ENCODE assay signal across 11 cellular contexts in the genomic region with DNA sequence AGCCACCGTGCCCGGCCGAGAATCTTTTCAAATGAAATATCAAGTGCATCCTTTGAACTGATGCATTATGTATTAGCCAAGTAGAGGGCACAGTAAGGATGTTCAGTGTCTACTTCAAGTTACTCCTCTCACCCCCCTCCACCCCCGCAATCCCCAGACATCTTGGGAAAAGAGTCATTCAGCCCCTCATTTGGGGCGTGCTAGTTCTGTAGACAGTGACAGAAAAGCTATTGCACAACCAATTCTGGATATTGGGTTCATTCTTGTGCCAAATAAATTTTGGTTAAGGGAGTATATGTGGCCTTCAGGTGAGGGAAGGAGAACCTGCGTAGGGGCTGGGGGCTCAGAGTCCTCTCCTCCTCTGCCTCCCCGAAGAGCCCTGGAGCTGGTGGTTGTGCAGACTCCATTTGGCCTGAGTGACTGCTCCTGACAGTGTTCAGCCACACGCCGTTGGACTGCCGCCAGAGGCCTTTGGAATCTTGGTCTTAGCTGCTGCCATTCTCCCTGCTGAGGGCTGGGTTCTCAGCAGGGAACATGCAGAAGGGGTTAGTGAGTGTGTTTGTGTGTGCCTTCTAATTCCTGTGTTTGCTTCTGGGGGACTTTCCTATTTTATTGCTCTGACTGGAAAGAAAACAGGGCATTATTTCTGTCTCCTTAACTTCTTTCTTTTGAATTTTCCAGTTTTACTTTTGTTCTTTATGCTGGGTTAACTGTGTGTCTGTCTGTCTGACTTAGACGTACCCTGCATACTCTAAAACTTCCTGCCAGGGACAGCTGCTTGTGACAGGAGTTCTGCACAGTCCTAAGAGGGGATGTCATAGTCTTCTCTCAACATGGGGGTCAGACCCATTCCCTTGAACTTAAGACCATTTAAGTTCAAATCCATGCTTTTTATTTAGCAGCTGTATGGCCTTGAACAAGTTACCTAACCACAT. TPM values are rescaled to one million over a fixed set of nuclear protein-coding genes. Genes with fewer than 3 reads are reported as not detected.
DNase-seq lines count a peak whose midpoint lies in the region; ATAC-seq, FAIRE-seq and TF ChIP-seq lines count a peak whose summit lies in the region.
"Had no signal": no experiment of that assay in that cellular context is flagged by ENCODE, and none has a peak within 500 bp of the region (broad histone marks: within the 10 kb centered on the region; RNA-seq: fewer than 3 reads in every experiment).

No MANE protein-coding gene starts in this region.

- intact Hi-C loops in adrenal gland (cut with DNase I): no loop called here

- H3K4me3 Mint-ChIP-seq in endothelial cell (ENCODE audit: unreplicated experiment): no peak overlapping the region
- H3K4me3 Mint-ChIP-seq: T-helper 1 cell treated with Interleukin-12 subunit alpha and Interleukin-12 subunit beta and Interleukin-4 antibody, amounts not matched to agents 30 μg/mL and 1 μg/mL, for 36 hours had no signal

- no peaks in the 10 kb centered on the region for H3K27me3 Mint-ChIP-seq in endothelial cell (ENCODE audit: unreplicated experiment)

- H3K36me3 ChIP-seq in HEK293 (ENCODE audit: control insufficient read depth in 2 of 2, insufficient read depth in 1 of 2, low read length in 2 of 2): no peaks in the 10 kb centered on the region
- no peaks in the 10 kb centered on the region for H3K36me3 ChIP-seq in adrenal gland (replicated peaks in 1 of 2)
- H3K36me3 ChIP-seq in small intestine (ENCODE audit: control insufficient read depth in 2 of 2, insufficient read depth in 2 of 2, low read length in 2 of 2): no peaks in the 10 kb centered on the region

- no peaks in the 10 kb centered on the region for H3K4me1 ChIP-seq in HEK293 (ENCODE audit: control insufficient read depth, insufficient read depth, low read length)
- peaks cover 10 to 23% of the 10 kb centered on the region in 2 donors for H3K4me1 ChIP-seq in adrenal gland (replicated peaks in 1 of 2)
- H3K4me1 ChIP-seq in small intestine (ENCODE audit: control insufficient read depth in 2 of 2, insufficient read depth in 1 of 2, low read depth in 1 of 2, low read length in 1 of 2): no peaks in the 10 kb centered on the region

- CTCF ChIA-PET in HEK293 (lab: Yijun Ruan, JAX): no interaction called here

- no peak overlapping the region for H3K27ac Mint-ChIP-seq in endothelial cell (ENCODE audit: unreplicated experiment)
- H3K27ac Mint-ChIP-seq: T-helper 1 cell treated with Interleukin-12 subunit alpha and Interleukin-12 subunit beta and Interleukin-4 antibody, amounts not matched to agents 30 μg/mL and 1 μg/mL, for 36 hours had no signal

- no peaks in the 10 kb centered on the region for H3K36me3 Mint-ChIP-seq in endothelial cell (ENCODE audit: low read depth, unreplicated experiment)

- no peaks in the 10 kb centered on the region for H3K4me1 Mint-ChIP-seq in endothelial cell (ENCODE audit: unreplicated experiment)

- H3K27ac ChIP-seq in HEK293 (ENCODE audit: extremely low read depth, low read depth, low read length) (peak overlapping the region; percentile 4; the same call in 1 of the 2 replicates), adrenal gland (peak overlapping the region in 2 of 5 donors; percentile 48 to 62), small intestine (ENCODE audit: low read depth in 1 of 2, low read length in 1 of 2) (no peak overlapping the region)

- DNase-seq in adrenal gland (peak; percentile 66 to 90 (median 82)), hippocampal formation (lab: John Stamatoyannopoulos, UW) (peak; percentile 34 to 39), small intestine (peak; percentile 70), endothelial cell (ENCODE audit: low spot score) (no peak), D721Med (ENCODE audit: insufficient read length, low spot score) (no peak), putamen (ENCODE audit: low spot score) (no peak)

- no peak for ATAC-seq in HG03039 (IDR thresholded peaks at IDR 0.05; ENCODE audit: unreplicated experiment)

- H3K9me3 Mint-ChIP-seq in endothelial cell (ENCODE audit: unreplicated experiment): no peaks in the 10 kb centered on the region
- H3K9me3 Mint-ChIP-seq: T-helper 1 cell treated with Interleukin-12 subunit alpha and Interleukin-12 subunit beta and Interleukin-4 antibody, amounts not matched to agents 30 μg/mL and 1 μg/mL, for 36 hours had no signal

- H3K4me3 ChIP-seq in HEK293 (ENCODE audit: low read depth, low read length) (no peak overlapping the region), adrenal gland (no peak overlapping the region), small intestine (ENCODE audit: low read depth in 1 of 2, low read length in 2 of 2) (no peak overlapping the region)

- TF ChIP-seq CTCF in HEK293 (tag by site-specific recombination; IDR thresholded peaks at IDR 0.05) (no peak), adrenal gland (IDR thresholded peaks at IDR 0.05) (no peak), endothelial cell (IDR thresholded peaks at IDR 0.05; ENCODE audit: unreplicated experiment) (no peak), D721Med (IDR thresholded peaks at IDR 0.05; ENCODE audit: insufficient read depth, missing control alignments) (no peak)

- 33 to 56% (median 47%) methylated on average over 6 to 11 of the region's 11 CpGs for WGBS in adrenal gland, 4 donors
- WGBS in small intestine, 3 donors: 33 to 51% (median 44%) methylated on average over 11 of the region's 11 CpGs

- FAIRE-seq in small intestine (lab: Jason Lieb, UNC) (no peak), D721Med (lab: Jason Lieb, UNC) (no peak)
- FAIRE-seq: GM19239 had no signal

- H3K27me3 ChIP-seq in adrenal gland (no peaks in the 10 kb centered on the region), small intestine (ENCODE audit: control insufficient read depth in 2 of 2, insufficient read depth in 2 of 2, low read length in 2 of 2) (no peaks in the 10 kb centered on the region)

- no peaks in the 10 kb centered on the region for H3K9me3 ChIP-seq in HEK293 (ENCODE audit: control insufficient read depth, insufficient read depth, low read depth, low read length)
- H3K9me3 ChIP-seq in adrenal gland (replicated peaks in 1 of 3): no peaks in the 10 kb centered on the region
- H3K9me3 ChIP-seq in small intestine (ENCODE audit: control insufficient read depth, low read depth): no peaks in the 10 kb centered on the region

- POLR2A ChIA-PET in HEK293 (lab: Yijun Ruan, JAX): interaction anchor here (1.2 kb wide), 1 partner anchor 21 kb away, joined by 6 read pairs; a partner anchor contains a TSS

- no peak for TF ChIP-seq POLR2A in adrenal gland (IDR thresholded peaks at IDR 0.05)

TF ChIP-seq in HEK293, 187 proteins besides CTCF, POLR2A, EP300 and RAD21 (continues in another document):
- TF ChIP-seq, protein P1, sequence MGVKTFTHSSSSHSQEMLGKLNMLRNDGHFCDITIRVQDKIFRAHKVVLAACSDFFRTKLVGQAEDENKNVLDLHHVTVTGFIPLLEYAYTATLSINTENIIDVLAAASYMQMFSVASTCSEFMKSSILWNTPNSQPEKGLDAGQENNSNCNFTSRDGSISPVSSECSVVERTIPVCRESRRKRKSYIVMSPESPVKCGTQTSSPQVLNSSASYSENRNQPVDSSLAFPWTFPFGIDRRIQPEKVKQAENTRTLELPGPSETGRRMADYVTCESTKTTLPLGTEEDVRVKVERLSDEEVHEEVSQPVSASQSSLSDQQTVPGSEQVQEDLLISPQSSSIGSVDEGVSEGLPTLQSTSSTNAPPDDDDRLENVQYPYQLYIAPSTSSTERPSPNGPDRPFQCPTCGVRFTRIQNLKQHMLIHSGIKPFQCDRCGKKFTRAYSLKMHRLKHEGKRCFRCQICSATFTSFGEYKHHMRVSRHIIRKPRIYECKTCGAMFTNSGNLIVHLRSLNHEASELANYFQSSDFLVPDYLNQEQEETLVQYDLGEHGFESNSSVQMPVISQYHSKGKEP (tag by site-specific recombination; IDR thresholded peaks at IDR 0.05): no peak
- TF ChIP-seq ZNF10 (tag by site-specific recombination; IDR thresholded peaks at IDR 0.05): 0 out of 2 replicates have a peak, but pooled peaks have one; percentile 39
- TF ChIP-seq ZNF121 (tag by site-specific recombination; IDR thresholded peaks at IDR 0.05): no peak
- TF ChIP-seq FEZF1 (tag by site-specific recombination; IDR thresholded peaks at IDR 0.05): peak; percentile 31; the same call in 1 of the 2 replicates
- TF ChIP-seq ZNF571 (tag by site-specific recombination; IDR thresholded peaks at IDR 0.05): no peak
- no peak for TF ChIP-seq ZBTB7A (tag by site-specific recombination; IDR thresholded peaks at IDR 0.05; ENCODE audit: low read depth)
- TF ChIP-seq ZNF19 (tag by site-specific recombination; IDR thresholded peaks at IDR 0.05; ENCODE audit: low read depth): no peak
- no peak for TF ChIP-seq ZNF777 (tag by site-specific recombination; IDR thresholded peaks at IDR 0.05; ENCODE audit: borderline replicate concordance)
- no peak for TF ChIP-seq ZNF211 (tag by site-specific recombination; IDR thresholded peaks at IDR 0.05; ENCODE audit: low read depth)
- TF ChIP-seq ZFP37 (tag by site-specific recombination; IDR thresholded peaks at IDR 0.05): no peak
- no peak for TF ChIP-seq ZSCAN16 (tag by site-specific recombination; IDR thresholded peaks at IDR 0.05)
- TF ChIP-seq ZNF366 (tag by site-specific recombination; conservative IDR thresholded peaks at IDR 0.05): no peak
- no peak for TF ChIP-seq HOXD13 (CRISPR knock-in tag; IDR thresholded peaks at IDR 0.05; ENCODE audit: borderline replicate concordance)
- no peak for TF ChIP-seq SETDB1 (IDR thresholded peaks at IDR 0.05; ENCODE audit: insufficient read length, low read length)
- no peak for TF ChIP-seq ZNF394 (tag by site-specific recombination; IDR thresholded peaks at IDR 0.05; ENCODE audit: borderline replicate concordance)
- TF ChIP-seq, protein P2, sequence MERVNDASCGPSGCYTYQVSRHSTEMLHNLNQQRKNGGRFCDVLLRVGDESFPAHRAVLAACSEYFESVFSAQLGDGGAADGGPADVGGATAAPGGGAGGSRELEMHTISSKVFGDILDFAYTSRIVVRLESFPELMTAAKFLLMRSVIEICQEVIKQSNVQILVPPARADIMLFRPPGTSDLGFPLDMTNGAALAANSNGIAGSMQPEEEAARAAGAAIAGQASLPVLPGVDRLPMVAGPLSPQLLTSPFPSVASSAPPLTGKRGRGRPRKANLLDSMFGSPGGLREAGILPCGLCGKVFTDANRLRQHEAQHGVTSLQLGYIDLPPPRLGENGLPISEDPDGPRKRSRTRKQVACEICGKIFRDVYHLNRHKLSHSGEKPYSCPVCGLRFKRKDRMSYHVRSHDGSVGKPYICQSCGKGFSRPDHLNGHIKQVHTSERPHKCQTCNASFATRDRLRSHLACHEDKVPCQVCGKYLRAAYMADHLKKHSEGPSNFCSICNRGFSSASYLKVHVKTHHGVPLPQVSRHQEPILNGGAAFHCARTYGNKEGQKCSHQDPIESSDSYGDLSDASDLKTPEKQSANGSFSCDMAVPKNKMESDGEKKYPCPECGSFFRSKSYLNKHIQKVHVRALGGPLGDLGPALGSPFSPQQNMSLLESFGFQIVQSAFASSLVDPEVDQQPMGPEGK (tag by site-specific recombination; IDR thresholded peaks at IDR 0.05): no peak

RNA-seq across cellular contexts. Expression of a gene that starts 21.0 kb away (rescaled TPM):
- total RNA-seq in adrenal gland (10 to 100 TPM in 5 of 8 donors, 1 to 10 TPM in 3; 4.3 to 23.3 (median 11.0) TPM), endothelial cell (ENCODE audit: unreplicated experiment) (not detected)
- polyA plus RNA-seq in adrenal gland (1 to 10 TPM; 1.7 to 8.1 (median 7.7) TPM), small intestine (1 to 10 TPM in 1 of 3 donors, under 1 TPM in 2; 0.27 to 1.3 (median 0.45) TPM)
- total RNA-seq: mononuclear cell had no signal

Comparison
In these comparisons a context has a peak if more than half of its experiments do, and no peak if none do; other contexts are left out.
1. DNase-seq: peak in adrenal gland (7 of 7), hippocampal formation (2 of 2) and small intestine (single experiment); none in endothelial cell (single experiment), D721Med (single experiment) and putamen (single experiment).